ENCODE assay signal across 8 cellular contexts in the genomic region with DNA sequence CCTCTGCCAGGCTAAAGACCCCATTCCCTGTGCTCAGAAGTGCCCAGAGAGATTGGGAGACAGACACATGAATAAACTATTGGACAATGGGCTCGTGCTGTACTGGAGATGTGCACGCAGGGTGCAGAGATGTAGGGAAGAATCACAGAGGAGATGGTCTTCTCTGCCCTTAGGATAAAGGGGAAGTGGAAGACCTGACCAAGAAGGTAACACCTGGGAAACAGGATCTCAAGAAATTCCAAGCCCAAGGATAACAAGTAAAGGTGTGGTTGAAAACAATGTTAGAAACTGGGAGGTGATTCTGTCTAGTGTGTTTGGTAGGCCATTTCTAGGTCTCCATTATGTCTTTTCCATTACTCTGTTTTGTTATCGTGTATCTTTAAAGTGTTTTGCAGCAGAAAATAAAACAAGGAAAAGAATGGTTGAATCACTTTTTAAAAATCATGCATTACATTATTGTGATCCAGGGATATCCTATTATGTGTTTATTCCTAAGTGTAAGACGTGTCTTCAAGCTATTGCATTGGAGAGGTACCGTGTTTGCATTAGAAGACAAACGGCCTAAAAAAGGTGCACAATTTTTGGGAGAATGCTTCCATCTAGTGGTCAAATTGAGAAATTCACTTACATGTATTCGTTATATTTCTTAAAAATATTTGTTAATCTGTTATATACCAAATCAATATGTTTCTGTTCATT. TPM values are rescaled to one million over a fixed set of nuclear protein-coding genes. Genes with fewer than 3 reads are reported as not detected.
A peak's percentile ranks its signal among the peaks of the same experiment; 100 is the strongest.
DNase-seq lines count a peak whose midpoint lies in the region; ATAC-seq and TF ChIP-seq lines count a peak whose summit lies in the region.

No MANE protein-coding gene starts in this region.

- BruUV-seq in PC-3 (replicated peaks; lab: Mats Ljungman, UMichigan), result no TSS peak

- H3K27me3 Mint-ChIP-seq in osteocyte (ENCODE audit: unreplicated experiment), result peaks cover 14% of the 10 kb centered on the region
- peaks cover 5% of the 10 kb centered on the region for H3K27me3 Mint-ChIP-seq in activated T-helper 2 cell treated with anti-CD3 and anti-CD28 coated beads, Interferon-gamma antibody, Interleukin-2, Interleukin-4, amounts not matched to agents 10 μg/mL and 5 μg/mL and 100 μg/mL, durations not matched to agents 14 hours and 24 hours and 36 hours (ENCODE audit: low read depth)

- no peaks in the 10 kb centered on the region for H3K4me1 Mint-ChIP-seq in osteocyte (ENCODE audit: unreplicated experiment)
- no peaks in the 10 kb centered on the region for H3K4me1 Mint-ChIP-seq in activated T-helper 2 cell treated with anti-CD3 and anti-CD28 coated beads, Interferon-gamma antibody, Interleukin-2, Interleukin-4, amounts not matched to agents 10 μg/mL and 5 μg/mL and 100 μg/mL, durations not matched to agents 14 hours and 24 hours and 36 hours (ENCODE audit: low read depth)

- POLR2A ChIA-PET in PC-3 (lab: Charles Lee; ENCODE audit: unreplicated experiment), result no interaction called here

- no peak overlapping the region for H3K4me2 ChIP-seq in PC-3 (ENCODE audit: low read length)

- peak overlapping the region; percentile 23; the same call in 1 of the 2 replicates for H2AFZ ChIP-seq in PC-3 (ENCODE audit: low read length)

- no peak overlapping the region for H3K4me3 ChIP-seq in PC-3 (ENCODE audit: low read length)
- no peak overlapping the region for H3K4me3 ChIP-seq in epithelial cell of esophagus (ENCODE audit: low read length)

- H3K4me3 Mint-ChIP-seq in osteocyte (ENCODE audit: unreplicated experiment), result no peak overlapping the region
- no peak overlapping the region for H3K4me3 Mint-ChIP-seq in activated T-helper 2 cell treated with anti-CD3 and anti-CD28 coated beads, Interferon-gamma antibody, Interleukin-2, Interleukin-4, amounts not matched to agents 10 μg/mL and 5 μg/mL and 100 μg/mL, durations not matched to agents 14 hours and 24 hours and 36 hours (ENCODE audit: low read depth)

- H3K27ac Mint-ChIP-seq in osteocyte (ENCODE audit: unreplicated experiment), result no peak overlapping the region
- no peak overlapping the region for H3K27ac Mint-ChIP-seq in activated T-helper 2 cell treated with anti-CD3 and anti-CD28 coated beads, Interferon-gamma antibody, Interleukin-2, Interleukin-4, amounts not matched to agents 10 μg/mL and 5 μg/mL and 100 μg/mL, durations not matched to agents 14 hours and 24 hours and 36 hours

- no peaks in the 10 kb centered on the region for H4K20me1 ChIP-seq in PC-3 (ENCODE audit: low read length)

- CTCF ChIA-PET in PC-3 (lab: Charles Lee), result interaction anchor here (0.5 to 1.6 kb wide), 6 partner anchors 345 to 1195 kb away, joined by 3 to 13 read pairs (median 4); no protein-coding TSS in a partner anchor

- ATAC-seq in GM21360 (IDR thresholded peaks at IDR 0.05; ENCODE audit: unreplicated experiment), result peak; percentile 55
- peak; percentile 75 for ATAC-seq in PC-3
- no peak for ATAC-seq in stimulated activated naive CD8-positive, alpha-beta T cell treated with anti-CD3 and anti-CD28 coated beads, Interleukin-15, Interleukin-2, amounts not matched to agents 100 U/mL and 50 U/mL, for 24 hours

- H3K27ac ChIP-seq in PC-3 (ENCODE audit: low read length), result no peak overlapping the region

- peak; percentile 95 for TF ChIP-seq CTCF in PC-3 (conservative IDR thresholded peaks at IDR 0.05; ENCODE audit: low read depth, low read length)
- TF ChIP-seq CTCF in epithelial cell of esophagus (IDR thresholded peaks at IDR 0.05; ENCODE audit: insufficient read depth, low read depth, low read length, missing control alignments), result peak; percentile 52
- TF ChIP-seq CTCF in osteocyte (IDR thresholded peaks at IDR 0.05), result peak; percentile 69

- H3K36me3 ChIP-seq in PC-3 (ENCODE audit: low read depth, low read length), result no peaks in the 10 kb centered on the region

- H3K4me1 ChIP-seq in PC-3 (ENCODE audit: insufficient read depth, low read length), result no peaks in the 10 kb centered on the region

- H3F3A ChIP-seq in PC-3 (ENCODE audit: low read length, unreplicated experiment), result no peaks in the 10 kb centered on the region

- H3K27me3 ChIP-seq in PC-3 (ENCODE audit: low read length), result no peaks in the 10 kb centered on the region

- H3K9me2 ChIP-seq in PC-3 (replicated peaks; ENCODE audit: low read length), result no peaks in the 10 kb centered on the region

- H3K36me3 Mint-ChIP-seq in osteocyte (ENCODE audit: unreplicated experiment), result no peaks in the 10 kb centered on the region
- H3K36me3 Mint-ChIP-seq in activated T-helper 2 cell treated with anti-CD3 and anti-CD28 coated beads, Interferon-gamma antibody, Interleukin-2, Interleukin-4, amounts not matched to agents 10 μg/mL and 5 μg/mL and 100 μg/mL, durations not matched to agents 14 hours and 24 hours and 36 hours (ENCODE audit: low read depth), result no peaks in the 10 kb centered on the region

- no peak overlapping the region for H3K9ac ChIP-seq in PC-3 (ENCODE audit: low read length)

- intact Hi-C loops in PC-3 (cut with micrococcal nuclease), result loop anchor here (1.0 to 5.0 kb wide), 5 partner anchors 80 to 1193 kb away; no protein-coding TSS in a partner anchor
- intact Hi-C loops in activated T-helper 2 cell treated with anti-CD3 and anti-CD28 coated beads, Interferon-gamma antibody, Interleukin-2, Interleukin-4, amounts not matched to agents 10 μg/mL and 5 μg/mL and 100 μg/mL, durations not matched to agents 14 hours and 24 hours and 36 hours (cut with micrococcal nuclease), result loop anchor here (5.0 to 10.0 kb wide), 2 partner anchors 441 to 899 kb away; partner anchors contain the start of gene KCNK2

- no peaks in the 10 kb centered on the region for H3K79me2 ChIP-seq in PC-3 (ENCODE audit: low read length)

- no peaks in the 10 kb centered on the region for H3K9me3 Mint-ChIP-seq in osteocyte (ENCODE audit: unreplicated experiment)
- H3K9me3 Mint-ChIP-seq in activated T-helper 2 cell treated with anti-CD3 and anti-CD28 coated beads, Interferon-gamma antibody, Interleukin-2, Interleukin-4, amounts not matched to agents 10 μg/mL and 5 μg/mL and 100 μg/mL, durations not matched to agents 14 hours and 24 hours and 36 hours, result no peaks in the 10 kb centered on the region

- no peaks in the 10 kb centered on the region for H3K9me3 ChIP-seq in PC-3 (ENCODE audit: low read length)

- peak; percentile 79 for DNase-seq in DMS153 treated with DMSO at 0.1 percent for 48 hours (lab: John Stamatoyannopoulos, UW; ENCODE audit: unreplicated experiment)
- peak; percentile 41 for DNase-seq in LHCN-M2 (ENCODE audit: low read depth)
- peak; percentile 92 for DNase-seq in PC-3
- DNase-seq in epithelial cell of esophagus (ENCODE audit: low read depth), result peak; percentile 60
- no peak for DNase-seq in osteocyte (ENCODE audit: extremely low spot score, unreplicated experiment)
- no peak for DNase-seq in activated T-helper 2 cell treated with anti-CD3 and anti-CD28 coated beads, Interferon-gamma antibody, Interleukin-2, Interleukin-4, amounts not matched to agents 10 μg/mL and 5 μg/mL and 100 μg/mL, durations not matched to agents 14 hours and 24 hours and 36 hours (ENCODE audit: low spot score)
- DNase-seq in stimulated activated naive CD8-positive, alpha-beta T cell treated with anti-CD3 and anti-CD28 coated beads, Interleukin-15, Interleukin-2, amounts not matched to agents 100 U/mL and 50 U/mL, for 24 hours, result no peak

RNA-seq across cellular contexts. Expression of gene KCTD3, which starts 40.8 kb away (rescaled TPM):
- 34.8 and 42.1 TPM in 2 replicates for total RNA-seq in LHCN-M2 (2014; rRNA removed)
- polyA plus RNA-seq in LHCN-M2 (2012), result 11.9 TPM
- total RNA-seq in PC-3 (2014; rRNA removed), result 48.4 and 52.8 TPM in 2 replicates
- 32.8 and 33.0 TPM in 2 replicates for total RNA-seq in osteocyte
- 6.6 and 6.8 TPM in 2 replicates for total RNA-seq in activated T-helper 2 cell treated with anti-CD3 and anti-CD28 coated beads, Interferon-gamma antibody, Interleukin-2, Interleukin-4, amounts not matched to agents 10 μg/mL and 5 μg/mL and 100 μg/mL, durations not matched to agents 14 hours and 24 hours and 36 hours

Comparison
In these comparisons a context has a peak if more than half of its experiments do, and no peak if none do; other contexts are left out.
1. DNase-seq: peak in DMS153 treated with DMSO at 0.1 percent for 48 hours (single experiment), LHCN-M2 (single experiment), PC-3 (single experiment) and epithelial cell of esophagus (single experiment); none in osteocyte (single experiment), activated T-helper 2 cell treated with anti-CD3 and anti-CD28 coated beads, Interferon-gamma antibody, Interleukin-2, Interleukin-4, amounts not matched to agents 10 μg/mL and 5 μg/mL and 100 μg/mL, durations not matched to agents 14 hours and 24 hours and 36 hours (single experiment) and stimulated activated naive CD8-positive, alpha-beta T cell treated with anti-CD3 and anti-CD28 coated beads, Interleukin-15, Interleukin-2, amounts not matched to agents 100 U/mL and 50 U/mL, for 24 hours (single experiment).
2. Peak in every context shown above with its lines, with median percentiles within 50 percentile points of each other: CTCF ChIP-seq.